ENCODE assay signal across 8 cellular contexts in genomic region chr7:725223-726005, GRCh38. TPM values are rescaled to one million over a fixed set of nuclear protein-coding genes. Genes with fewer than 3 reads are reported as not detected.
A peak's percentile ranks its signal among the peaks of the same experiment; 100 is the strongest.
DNase-seq lines count a peak whose midpoint lies in the region; ATAC-seq and TF ChIP-seq lines count a peak whose summit lies in the region.

No MANE protein-coding gene starts in this region.

- 100% methylated on average over 2 of the region's 8 CpGs for WGBS in right lobe of liver (ENCODE audit: insufficient coverage, low coverage, low lambda C conversion rate, missing lambda C conversion rate)

- no peak for DNase-seq in AG04449 (ENCODE audit: low read depth, low spot score)
- DNase-seq in HK-2 (ENCODE audit: unreplicated experiment), result peak; percentile 28
- no peak for DNase-seq in activated naive CD8-positive, alpha-beta T cell treated with anti-CD3 and anti-CD28 coated beads for 36 hours
- DNase-seq in right lobe of liver, result no peak
- DNase-seq in G401 (ENCODE audit: low spot score), result no peak
- DNase-seq in stimulated activated CD4-positive, alpha-beta T cell treated with anti-CD3 and anti-CD28 coated beads, Interleukin-15, amount 100 ng/mL, for 24 hours, result no peak
- no peak for DNase-seq in NCI-H748 treated with DMSO at 0.1 percent for 48 hours (lab: John Stamatoyannopoulos, UW)
- no peak for DNase-seq in cortex of kidney (lab: John Stamatoyannopoulos, UW)

- H3K27ac Mint-ChIP-seq in activated naive CD8-positive, alpha-beta T cell treated with anti-CD3 and anti-CD28 coated beads for 36 hours, result peak overlapping the region; percentile 86

- intact Hi-C loops in right lobe of liver (cut with DNase I), result no loop called here

- peaks cover 0 to 11% (median 0%) of the 10 kb centered on the region in 4 donors for H3K4me1 ChIP-seq in right lobe of liver

- TF ChIP-seq POLR2A in right lobe of liver (IDR thresholded peaks at IDR 0.05), result no peak

- peak overlapping the region; percentile 86 for H3K4me3 Mint-ChIP-seq in activated naive CD8-positive, alpha-beta T cell treated with anti-CD3 and anti-CD28 coated beads for 36 hours

- H3K36me3 ChIP-seq in right lobe of liver, result no peaks in the 10 kb centered on the region

- H3K27me3 ChIP-seq in right lobe of liver, result no peaks in the 10 kb centered on the region

- H3K4me3 ChIP-seq in AG04449 (ENCODE audit: low read depth, low read length), result peak overlapping the region; percentile 62
- peak overlapping the region in 2 of 3 donors; percentile 68 to 98 for H3K4me3 ChIP-seq in right lobe of liver

- H3K27me3 Mint-ChIP-seq in activated naive CD8-positive, alpha-beta T cell treated with anti-CD3 and anti-CD28 coated beads for 36 hours, result no peaks in the 10 kb centered on the region

- peaks cover 60% of the 10 kb centered on the region for H3K36me3 Mint-ChIP-seq in activated naive CD8-positive, alpha-beta T cell treated with anti-CD3 and anti-CD28 coated beads for 36 hours

- H3K27ac ChIP-seq in right lobe of liver, result no peak overlapping the region

- H3K9me3 Mint-ChIP-seq in activated naive CD8-positive, alpha-beta T cell treated with anti-CD3 and anti-CD28 coated beads for 36 hours, result peaks cover 17% of the 10 kb centered on the region

- H3K4me1 Mint-ChIP-seq in activated naive CD8-positive, alpha-beta T cell treated with anti-CD3 and anti-CD28 coated beads for 36 hours, result peaks cover 29% of the 10 kb centered on the region

- in situ Hi-C loops in G401 (cut with HindIII; ENCODE audit: low sequenced_read_pairs), result no loop called here

- no peak for ATAC-seq in right lobe of liver

- TF ChIP-seq CTCF in AG04449 (IDR thresholded peaks at IDR 0.05; ENCODE audit: insufficient read depth, low read length, missing control alignments) (no peak), right lobe of liver (IDR thresholded peaks at IDR 0.05) (no peak)

- CTCF ChIA-PET in AG04449 (lab: Yijun Ruan, JAX), result interaction anchor here (1.1 kb wide), 1 partner anchor 38 kb away, joined by 3 read pairs; no protein-coding TSS in a partner anchor

- POLR2A ChIA-PET in AG04449 (lab: Yijun Ruan, JAX), result no interaction called here

- no peaks in the 10 kb centered on the region for H3K9me3 ChIP-seq in right lobe of liver

RNA-seq across cellular contexts. Expression of gene DNAAF5, which starts 1.1 kb away (rescaled TPM):
- total RNA-seq in activated naive CD8-positive, alpha-beta T cell treated with anti-CD3 and anti-CD28 coated beads for 36 hours, result 10 to 100 TPM; 46.8 to 48.5 TPM
- 10 to 100 TPM in 5 of 6 experiments, 1 to 10 TPM in 1; 9.5 to 22.8 (median 10.5) TPM for total RNA-seq in right lobe of liver
- total RNA-seq in G401 (2014; rRNA removed; shearing (Covaris generic)), result 54.0 and 63.5 TPM in 2 replicates

RNA-seq across cellular contexts. Expression of gene PRKAR1B, which starts 1.7 kb away (rescaled TPM):
- total RNA-seq in activated naive CD8-positive, alpha-beta T cell treated with anti-CD3 and anti-CD28 coated beads for 36 hours, result 10 to 100 TPM; 38.1 to 40.2 TPM
- 10 to 100 TPM in 3 of 6 experiments, 1 to 10 TPM in 3; 4.7 to 20.8 (median 11.3) TPM for total RNA-seq in right lobe of liver
- total RNA-seq in G401 (2014; rRNA removed; shearing (Covaris generic)), result 73.7 and 83.1 TPM in 2 replicates
